Comparison of ENCODE assay signal across 11 cellular contexts in the genomic region with DNA sequence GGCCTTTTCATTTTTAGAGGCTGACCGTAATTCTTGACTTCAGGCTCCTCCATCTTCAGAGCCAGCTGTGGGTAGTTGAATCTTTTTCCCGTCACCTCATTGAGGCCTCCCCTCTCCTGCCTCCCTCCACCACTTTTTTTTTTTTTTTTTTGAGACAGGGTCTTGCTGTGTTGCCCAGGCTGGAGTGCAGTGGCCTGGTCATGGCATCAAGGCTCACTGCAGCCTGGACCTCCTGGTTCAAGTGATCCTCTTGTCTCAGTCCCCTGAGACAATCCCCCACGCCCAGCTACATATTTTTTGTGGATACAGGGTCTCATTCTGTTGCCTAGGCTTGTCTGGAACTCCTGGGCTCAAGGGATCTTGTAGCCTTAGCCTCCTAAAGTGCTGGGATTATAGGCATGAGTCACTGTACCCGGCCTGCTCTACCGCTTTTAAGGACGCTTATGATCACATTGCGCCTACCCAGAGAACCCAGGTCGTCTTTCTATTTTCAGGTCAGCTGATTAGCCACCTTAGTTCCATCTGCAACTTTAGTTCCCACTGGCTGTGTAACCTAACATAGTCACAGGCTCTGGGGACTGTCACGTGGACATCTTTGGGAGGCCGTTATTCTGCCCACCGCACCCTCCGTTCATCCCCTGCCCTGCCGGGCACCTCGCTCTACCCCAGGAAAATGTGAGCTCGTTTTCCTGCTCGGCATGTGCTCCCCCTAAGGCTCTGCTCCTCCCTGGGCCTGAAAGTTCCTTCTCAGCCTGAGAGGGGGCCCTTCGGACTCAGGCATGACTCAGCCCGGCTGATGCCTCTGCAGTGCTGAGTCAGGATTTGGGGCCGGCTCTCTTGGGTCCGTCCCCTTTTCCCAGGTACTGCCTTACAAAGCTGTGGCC. TPM values are rescaled to one million over a fixed set of nuclear protein-coding genes. Genes with fewer than 3 reads are reported as not detected.
DNase-seq lines count a peak whose midpoint lies in the region; ATAC-seq and TF ChIP-seq lines count a peak whose summit lies in the region.
"Had no signal": no experiment of that assay in that cellular context is flagged by ENCODE, and none has a peak within 500 bp of the region (broad histone marks: within the 10 kb centered on the region; RNA-seq: fewer than 3 reads in every experiment).

No MANE protein-coding gene starts in this region.

- H3K27ac Mint-ChIP-seq in Caco-2 (ENCODE audit: unreplicated experiment): peak overlapping the region; percentile 23

- peak in 1 of 2 experiments; percentile 40 for DNase-seq in Caco-2
- peak; percentile 86 to 96 for DNase-seq in PC-9
- DNase-seq in NCI-H1930 (lab: John Stamatoyannopoulos, UW): no peak
- DNase-seq: cerebellar nuclear complex, NCI-H187 treated with DMSO at 0.1 percent for 48 hours had no signal

- no peaks in the 10 kb centered on the region for H3K36me3 ChIP-seq in Caco-2 (ENCODE audit: control insufficient read depth, insufficient read depth, low read length)
- H3K36me3 ChIP-seq in PC-9 (ENCODE audit: low read depth): peaks cover 43% of the 10 kb centered on the region
- peaks cover 0 to 29% of the 10 kb centered on the region in 2 donors for H3K36me3 ChIP-seq in esophagus (ENCODE audit: control insufficient read depth in 2 of 2, insufficient read depth in 2 of 2, low read length in 1 of 2)
- H3K36me3 ChIP-seq in neutrophil: peaks cover 64% of the 10 kb centered on the region

- POLR2A ChIA-PET in Caco-2 (lab: Charles Lee): no interaction called here
- POLR2A ChIA-PET in PC-9 (lab: Charles Lee; ENCODE audit: unreplicated experiment): interaction anchor here (0.5 to 1.7 kb wide), 7 partner anchors 10 to 1882 kb away, joined by 3 to 14 read pairs (median 4); no protein-coding TSS in a partner anchor

- H3K4me1 ChIP-seq in Caco-2: peaks cover 5% of the 10 kb centered on the region; the same call in 1 of the 2 replicates
- H3K4me1 ChIP-seq in PC-9 (replicated peaks; ENCODE audit: insufficient read depth): peaks cover 73% of the 10 kb centered on the region
- peaks cover 4 to 12% of the 10 kb centered on the region in 2 donors for H3K4me1 ChIP-seq in esophagus (ENCODE audit: control insufficient read depth in 2 of 2, insufficient read depth in 2 of 2, low read length in 1 of 2)
- H3K4me1 ChIP-seq in neutrophil (ENCODE audit: control insufficient read depth in 1 of 2, insufficient read depth in 1 of 2, low read depth in 1 of 2, low read length in 1 of 2): peaks cover 0 to 9% of the 10 kb centered on the region in 2 experiments

- H3K4me2 ChIP-seq in PC-9: peak overlapping the region; percentile 55

- H3K27me3 Mint-ChIP-seq in Caco-2 (ENCODE audit: insufficient read depth, unreplicated experiment): no peaks in the 10 kb centered on the region

- no peaks in the 10 kb centered on the region for H3K9me3 Mint-ChIP-seq in Caco-2 (ENCODE audit: unreplicated experiment)

- H3K36me3 Mint-ChIP-seq in Caco-2 (ENCODE audit: insufficient read depth, unreplicated experiment): no peaks in the 10 kb centered on the region

- no peaks in the 10 kb centered on the region for H3K9me2 ChIP-seq in PC-9 (ENCODE audit: insufficient read depth)

- CTCF ChIA-PET in Caco-2 (lab: Charles Lee): interaction anchor here (1.4 kb wide), 1 partner anchor 32 kb away, joined by 4 read pairs; no protein-coding TSS in a partner anchor
- CTCF ChIA-PET in PC-9 (lab: Charles Lee): interaction anchor here (0.6 to 3.1 kb wide), 3 partner anchors 10 to 209 kb away, joined by 3 to 16 read pairs (median 4); no protein-coding TSS in a partner anchor

- H3K27ac ChIP-seq in PC-9: peak overlapping the region; percentile 85
- H3K27ac ChIP-seq in esophagus (ENCODE audit: low read depth in 2 of 2, low read length in 1 of 2): peak overlapping the region; percentile 86 to 97
- peak overlapping the region; percentile 56 for H3K27ac ChIP-seq in neutrophil

- BruUV-seq in Caco-2 (replicated peaks; lab: Mats Ljungman, UMichigan): no TSS peak
- TSS peak; percentile 30 for BruUV-seq in PC-9 (replicated peaks; lab: Mats Ljungman, UMichigan)

- H3K9me3 ChIP-seq in Caco-2: no peaks in the 10 kb centered on the region
- H3K9me3 ChIP-seq in PC-9 (ENCODE audit: insufficient read depth, low read depth): no peaks in the 10 kb centered on the region
- H3K9me3 ChIP-seq in esophagus (ENCODE audit: control insufficient read depth in 2 of 2, insufficient read depth in 1 of 2, low read depth in 1 of 2, low read length in 1 of 2): no peaks in the 10 kb centered on the region
- no peaks in the 10 kb centered on the region for H3K9me3 ChIP-seq in neutrophil

- WGBS in esophagus, 2 donors: 51 to 59% methylated on average over 20 of the region's 20 CpGs

- intact Hi-C loops in Caco-2 (cut with micrococcal nuclease; ENCODE audit: unreplicated experiment): no loop called here
- intact Hi-C loops in PC-9 (cut with micrococcal nuclease; ENCODE audit: unreplicated experiment): loop anchor here (2.0 kb wide), 1 partner anchor 48 kb away; no protein-coding TSS in a partner anchor

- ATAC-seq in GM21381 (IDR thresholded peaks at IDR 0.05; ENCODE audit: unreplicated experiment): no peak
- ATAC-seq in HG03095 (IDR thresholded peaks at IDR 0.05; ENCODE audit: unreplicated experiment): no peak
- no peak for ATAC-seq in HG03139 (IDR thresholded peaks at IDR 0.05; ENCODE audit: unreplicated experiment)

- no peak overlapping the region for H2AFZ ChIP-seq in PC-9

- H3K27me3 ChIP-seq in Caco-2 (replicated peaks; ENCODE audit: control insufficient read depth, insufficient read depth, low read length) (no peaks in the 10 kb centered on the region), PC-9 (ENCODE audit: insufficient read depth, low read depth) (no peaks in the 10 kb centered on the region), esophagus (ENCODE audit: control insufficient read depth in 1 of 2, insufficient read depth in 2 of 2, low read length in 2 of 2) (no peaks in the 10 kb centered on the region), neutrophil (peaks cover 42% of the 10 kb centered on the region)

- H3K4me3 ChIP-seq in Caco-2 (ENCODE audit: low read depth, low read length): no peak overlapping the region
- no peak overlapping the region; the same call in 1 of the 2 replicates for H3K4me3 ChIP-seq in PC-9
- H3K4me3 ChIP-seq in esophagus (ENCODE audit: low read depth in 1 of 2, low read length in 2 of 2): no peak overlapping the region
- H3K4me3 ChIP-seq in neutrophil (ENCODE audit: low read depth in 1 of 2, low read length in 1 of 2): no peak overlapping the region

- no peak overlapping the region for H3K4me3 Mint-ChIP-seq in Caco-2 (ENCODE audit: unreplicated experiment)

- H3K4me1 Mint-ChIP-seq in Caco-2 (ENCODE audit: low read depth, unreplicated experiment): peaks cover 6% of the 10 kb centered on the region

- TF ChIP-seq CTCF in Caco-2 (IDR thresholded peaks at IDR 0.05; ENCODE audit: insufficient read depth in 1 of 2, low read depth in 1 of 2, low read length in 1 of 2, severe bottlenecking in 1 of 2, unreplicated experiment in 1 of 2) (no peak), PC-9 (conservative IDR thresholded peaks at IDR 0.05) (peak; percentile 32), neutrophil (IDR thresholded peaks at IDR 0.05) (peak; percentile 15)

- peaks cover 29% of the 10 kb centered on the region for H3K79me2 ChIP-seq in PC-9 (ENCODE audit: low read depth)

- H3F3A ChIP-seq in PC-9 (ENCODE audit: insufficient read depth, low read depth): peaks cover 94% of the 10 kb centered on the region

- 0 out of 2 replicates have a peak, but pooled peaks cover 19% of the 10 kb centered on the region for H4K20me1 ChIP-seq in PC-9 (ENCODE audit: insufficient read depth)

RNA-seq across cellular contexts. Expression of gene TNFAIP2, which starts 13.4 kb away (rescaled TPM):
- total RNA-seq in Caco-2 (2022) (7.9 and 8.1 TPM in 2 replicates), PC-9 (2021) (291 and 366 TPM in 2 replicates)
- 100 to 1,000 TPM in 1 of 2 donors, 10 to 100 TPM in 1; 93.7 to 219 TPM for polyA plus RNA-seq in esophagus

RNA-seq across cellular contexts. Expression of gene EXOC3L4, which starts 42.1 kb away (rescaled TPM):
- total RNA-seq in Caco-2 (2022) (6.3 and 6.7 TPM in 2 replicates), PC-9 (2021) (0.38 and 1.7 TPM in 2 replicates)
- polyA plus RNA-seq in esophagus: under 1 TPM; 0.52 to 0.67 TPM

RNA-seq across cellular contexts. Expression of gene LBHD2, which starts 52.6 kb away (rescaled TPM):
- total RNA-seq in Caco-2 (2022) (not detected in 2 replicates), PC-9 (2021) (0.52 and 0.78 TPM in 2 replicates)
- polyA plus RNA-seq in esophagus: not detected
- total RNA-seq: G401 had no signal

Comparison
In these comparisons a context has a peak if more than half of its experiments do, and no peak if none do; other contexts are left out.
1. DNase-seq: peak in PC-9 (2 of 2); none in NCI-H1930 (0 of 2).
2. CTCF ChIP-seq: peak in PC-9 (single experiment) and neutrophil (single experiment); none in Caco-2 (0 of 2).
3. RNA of gene TNFAIP2, which starts 13.4 kb away (total RNA-seq): 291 to 366 TPM in PC-9; 7.9 to 8.1 TPM in Caco-2; every median in the first group is over 10 times any median in the second.
4. Peak in every context shown above with its lines, with median percentiles within 50 percentile points of each other: H3K27ac ChIP-seq.